16 cellular contexts compared by ENCODE assay signal in the genomic region with DNA sequence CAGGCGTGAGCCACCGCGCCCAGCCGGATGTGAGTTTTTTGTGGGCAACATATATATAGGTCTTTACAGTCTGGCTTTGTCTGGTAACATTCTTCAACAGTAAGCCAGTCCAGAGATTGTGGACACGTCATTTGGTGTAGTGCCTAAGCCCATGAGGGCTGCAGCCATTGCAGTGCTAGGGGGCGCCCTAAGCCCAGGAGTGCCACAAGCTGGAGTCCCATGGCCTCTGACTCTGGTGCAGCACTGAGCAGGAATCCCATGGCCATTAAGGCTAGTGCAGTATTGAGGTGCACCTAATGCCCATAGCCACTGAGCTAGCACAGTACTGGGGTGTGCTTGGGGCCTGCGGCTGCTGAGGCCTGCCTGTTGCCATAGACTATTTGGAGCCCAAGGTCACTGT.
DNase-seq lines count a peak whose midpoint lies in the region; ATAC-seq, FAIRE-seq and TF ChIP-seq lines count a peak whose summit lies in the region.
"Had no signal": no experiment of that assay in that cellular context is flagged by ENCODE, and none has a peak within 500 bp of the region (broad histone marks: within the 10 kb centered on the region; RNA-seq: fewer than 3 reads in every experiment).

No MANE protein-coding gene starts in this region.

- in situ Hi-C loops in K562 (cut with MboI) = no loop called here

- ATAC-seq in K562 = peak; percentile 90
- no peak for ATAC-seq in gastroesophageal sphincter

- intact Hi-C loops in K562 (cut with micrococcal nuclease) = loop anchor here (5.0 kb wide), 1 partner anchor 34 kb away; no protein-coding TSS in a partner anchor

- no peak for FAIRE-seq in K562 (lab: Jason Lieb, UNC)
- FAIRE-seq: islet of Langerhans had no signal

- POLR2A ChIA-PET in K562 (lab: Yijun Ruan, JAX) = no interaction called here

- DNase-seq in activated T-cell treated with anti-CD3 and anti-CD28 coated beads, Interleukin-2, amount 50 U/mL, for 48 hours = peak; percentile 17 to 23
- no peak for DNase-seq in activated T-cell treated with anti-CD3 and anti-CD28 coated beads, Interleukin-2, amount 50 U/mL, for 24 hours
- peak; percentile 42 for DNase-seq in MM.1S
- DNase-seq in K562 (ENCODE audit: extremely low read depth in 1 of 4, low spot score in 3 of 4) = peak in 2 of 4 experiments; percentile 20 to 49
- DNase-seq in stimulated activated CD8-positive, alpha-beta memory T cell treated with anti-CD3 and anti-CD28 coated beads, Interleukin-4, amount 100 ng/mL, for 48 hours = peak; percentile 37
- no peak for DNase-seq in inferior parietal cortex (ENCODE audit: extremely low spot score)
- DNase-seq in foreskin fibroblast = no peak
- DNase-seq: activated T-cell treated with anti-CD3 and anti-CD28 coated beads, Interleukin-2, amount 50 U/mL, for 1 hour; anterior cingulate cortex; colonic mucosa; MV-4-11; SIG-M5 had no signal

- H3K27ac Mint-ChIP-seq in activated T-cell treated with anti-CD3 and anti-CD28 coated beads, Interleukin-2, amount 50 U/mL, for 24 hours = no peak overlapping the region

- H3K9ac ChIP-seq in MM.1S (ENCODE audit: low read length) (no peak overlapping the region), K562 (ENCODE audit: insufficient read depth in 1 of 2, low read depth in 2 of 2, low read length in 2 of 2) (no peak overlapping the region)

- peak in 1 of 2 experiments; percentile 31; a peak in 2 of 4 replicates for TF ChIP-seq RAD21 in K562 (CRISPR knock-in tag; conservative IDR thresholded peaks at IDR 0.05 in 1 of 2, IDR thresholded peaks at IDR 0.05 in 1 of 2)

- WGBS in K562 (ENCODE audit: insufficient coverage, low coverage, missing lambda C conversion rate) = 21% methylated on average over 7 of the region's 7 CpGs
- WGBS in gastroesophageal sphincter (ENCODE audit: low coverage in 1 of 2), 2 donors = 67% methylated on average over 1 of the region's 7 CpGs; no CpG with 5 or more reads in 1 of the 2 donors

- BruUV-seq in K562 (replicated peaks; lab: Mats Ljungman, UMichigan) = no TSS peak

- H3K4me1 ChIP-seq in MM.1S (ENCODE audit: low read length) (no peaks in the 10 kb centered on the region), K562 (replicated peaks in 1 of 2; ENCODE audit: control insufficient read depth in 2 of 2, insufficient read depth in 2 of 2, low read length in 2 of 2) (no peaks in the 10 kb centered on the region), gastroesophageal sphincter (no peaks in the 10 kb centered on the region)
- H3K4me1 ChIP-seq: colonic mucosa, HAP-1 had no signal

- no peaks in the 10 kb centered on the region for H3F3A ChIP-seq in MM.1S (ENCODE audit: insufficient read depth, low read length)

- H3K4me2 ChIP-seq in MM.1S (ENCODE audit: low read depth, low read length) (no peak overlapping the region), K562 (ENCODE audit: insufficient read depth, low read length) (no peak overlapping the region)

- no peaks in the 10 kb centered on the region for H3K27me3 Mint-ChIP-seq in activated T-cell treated with anti-CD3 and anti-CD28 coated beads, Interleukin-2, amount 50 U/mL, for 24 hours

- H3K36me3 Mint-ChIP-seq in activated T-cell treated with anti-CD3 and anti-CD28 coated beads, Interleukin-2, amount 50 U/mL, for 24 hours (ENCODE audit: low read depth) = no peaks in the 10 kb centered on the region

- H3K79me2 ChIP-seq in MM.1S (ENCODE audit: low read length) (no peaks in the 10 kb centered on the region), K562 (ENCODE audit: control insufficient read depth, insufficient read depth, low read length) (no peaks in the 10 kb centered on the region)

- H2AFZ ChIP-seq in MM.1S (ENCODE audit: low read length) (no peak overlapping the region), K562 (ENCODE audit: low read depth, low read length) (no peak overlapping the region)

- TF ChIP-seq CTCF in MM.1S (IDR thresholded peaks at IDR 0.05; ENCODE audit: low read length) (peak; percentile 55), K562 (IDR thresholded peaks at IDR 0.05 in 2 of 3, conservative IDR thresholded peaks at IDR 0.05 in 1 of 3; ENCODE audit: insufficient read depth in 2 of 3, low read depth in 1 of 3, low read length in 3 of 3) (peak; percentile 48 to 59 (median 48); a peak in 5 of 6 replicates), foreskin fibroblast (IDR thresholded peaks at IDR 0.05; ENCODE audit: low read depth, low read length) (no peak), gastroesophageal sphincter (IDR thresholded peaks at IDR 0.05) (no peak)

- TF ChIP-seq EP300 in K562 (IDR thresholded peaks at IDR 0.05; ENCODE audit: low read length) (no peak), gastroesophageal sphincter (IDR thresholded peaks at IDR 0.05) (no peak)

- peaks cover 18% of the 10 kb centered on the region for H3K9me3 Mint-ChIP-seq in activated T-cell treated with anti-CD3 and anti-CD28 coated beads, Interleukin-2, amount 50 U/mL, for 24 hours

- no peak overlapping the region for H3K4me3 Mint-ChIP-seq in activated T-cell treated with anti-CD3 and anti-CD28 coated beads, Interleukin-2, amount 50 U/mL, for 24 hours

- CTCF ChIA-PET in K562 (lab: Yijun Ruan, JAX; ENCODE audit: low intra/inter-chr PET ratio) = no interaction called here

- H3K4me1 Mint-ChIP-seq in activated T-cell treated with anti-CD3 and anti-CD28 coated beads, Interleukin-2, amount 50 U/mL, for 24 hours (ENCODE audit: low read depth) = no peaks in the 10 kb centered on the region

- no peaks in the 10 kb centered on the region for H3K9me2 ChIP-seq in MM.1S (replicated peaks; ENCODE audit: insufficient read depth, low read length)

- H3K27ac ChIP-seq in MM.1S (ENCODE audit: low read length) = no peak overlapping the region
- H3K27ac ChIP-seq in K562 (ENCODE audit: extremely low read depth, low read depth, low read length) = no peak overlapping the region
- H3K27ac ChIP-seq in gastroesophageal sphincter = no peak overlapping the region
- H3K27ac ChIP-seq: colonic mucosa, HL-60 had no signal

- H3K9me1 ChIP-seq in K562 (ENCODE audit: control insufficient read depth, insufficient read depth, low read length) = no peaks in the 10 kb centered on the region

- no peaks in the 10 kb centered on the region for H4K20me1 ChIP-seq in MM.1S (ENCODE audit: insufficient read depth, low read length)
- no peaks in the 10 kb centered on the region for H4K20me1 ChIP-seq in K562 (replicated peaks; ENCODE audit: control insufficient read depth, insufficient read depth, low read length)

- no peaks in the 10 kb centered on the region for H3K36me3 ChIP-seq in MM.1S (replicated peaks; ENCODE audit: insufficient read depth, low read length)
- H3K36me3 ChIP-seq in K562 (ENCODE audit: control insufficient read depth, insufficient read depth, low read length) = no peaks in the 10 kb centered on the region
- H3K36me3 ChIP-seq in gastroesophageal sphincter = no peaks in the 10 kb centered on the region
- H3K36me3 ChIP-seq: colonic mucosa, HAP-1 had no signal

- H3K27me3 ChIP-seq in MM.1S (replicated peaks; ENCODE audit: insufficient read depth, low read length) = no peaks in the 10 kb centered on the region
- no peaks in the 10 kb centered on the region for H3K27me3 ChIP-seq in K562 (ENCODE audit: control insufficient read depth in 2 of 2, insufficient read depth in 2 of 2, low read length in 2 of 2)
- no peaks in the 10 kb centered on the region for H3K27me3 ChIP-seq in gastroesophageal sphincter
- H3K27me3 ChIP-seq: colonic mucosa had no signal

- H3K9me3 ChIP-seq in MM.1S (replicated peaks; ENCODE audit: insufficient read depth, low read length) (no peaks in the 10 kb centered on the region), K562 (replicated peaks; ENCODE audit: control insufficient read depth, insufficient read depth, low read depth, low read length) (no peaks in the 10 kb centered on the region), gastroesophageal sphincter (peaks cover 0 to 12% (median 0%) of the 10 kb centered on the region in 3 donors)
- H3K9me3 ChIP-seq: colonic mucosa had no signal

- TF ChIP-seq POLR2A in K562 (conservative IDR thresholded peaks at IDR 0.05) (no peak), gastroesophageal sphincter (IDR thresholded peaks at IDR 0.05) (no peak)

- H3K4me3 ChIP-seq in MM.1S (ENCODE audit: low read length) (no peak overlapping the region), K562 (no peak overlapping the region), foreskin fibroblast (ENCODE audit: low read depth in 1 of 2, low read length in 2 of 2) (no peak overlapping the region), gastroesophageal sphincter (no peak overlapping the region)
- H3K4me3 ChIP-seq: colonic mucosa, HAP-1 had no signal

TF ChIP-seq in K562, 482 proteins besides CTCF, POLR2A, EP300 and RAD21 (continues in another document):
- no peak for TF ChIP-seq SRSF1 (IDR thresholded peaks at IDR 0.05; ENCODE audit: low read depth, low read length)
- TF ChIP-seq RBM14 (IDR thresholded peaks at IDR 0.05; ENCODE audit: borderline replicate concordance, insufficient read depth, low read depth, low read length) = no peak
- TF ChIP-seq REST (CRISPR knock-in tag; IDR thresholded peaks at IDR 0.05; ENCODE audit: low read depth) = no peak
- TF ChIP-seq SP2 (IDR thresholded peaks at IDR 0.05; ENCODE audit: extremely low read depth, low read depth, low read length, poor library complexity, severe bottlenecking) = no peak
- no peak for TF ChIP-seq ARID2 (IDR thresholded peaks at IDR 0.05)

Comparison
In these comparisons a context has a peak if more than half of its experiments do, and no peak if none do; other contexts are left out.
1. DNase-seq: peak in activated T-cell treated with anti-CD3 and anti-CD28 coated beads, Interleukin-2, amount 50 U/mL, for 48 hours (2 of 2), MM.1S (single experiment) and stimulated activated CD8-positive, alpha-beta memory T cell treated with anti-CD3 and anti-CD28 coated beads, Interleukin-4, amount 100 ng/mL, for 48 hours (single experiment); none in activated T-cell treated with anti-CD3 and anti-CD28 coated beads, Interleukin-2, amount 50 U/mL, for 24 hours (single experiment), inferior parietal cortex (single experiment) and foreskin fibroblast (0 of 2).
2. CTCF ChIP-seq: peak in MM.1S (single experiment) and K562 (3 of 3); none in foreskin fibroblast (single experiment) and gastroesophageal sphincter (0 of 4).